In genomic region chr1:117067528-117068370, GRCh38 we compare ENCODE assay signal across 8 cellular contexts. TPM values are rescaled to one million over a fixed set of nuclear protein-coding genes. Genes with fewer than 3 reads are reported as not detected.
DNase-seq lines count a peak whose midpoint lies in the region; ATAC-seq, FAIRE-seq and TF ChIP-seq lines count a peak whose summit lies in the region.

No MANE protein-coding gene starts in this region.

- H3K27me3 ChIP-seq in DOHH2 (ENCODE audit: control insufficient read depth, low read length) (no peaks in the 10 kb centered on the region), bronchial epithelial cell (ENCODE audit: control insufficient read depth, insufficient read depth, low read length) (no peaks in the 10 kb centered on the region)

- DNase-seq in KBM-7 (peak; percentile 47), SK-MEL-5 (ENCODE audit: low read depth, low spot score) (peak; percentile 80), bronchial epithelial cell (ENCODE audit: low read depth) (peak; percentile 49), islet precursor cell (peak; percentile 65)
- peak; percentile 57 for DNase-seq in stimulated activated CD4-positive, alpha-beta T cell treated with anti-CD3 and anti-CD28 coated beads, Interleukin-4, amount 100 ng/mL, for 24 hours

- no peak for FAIRE-seq in bronchial epithelial cell (lab: Jason Lieb, UNC)

- H3K9me3 ChIP-seq in DOHH2 (ENCODE audit: control insufficient read depth, insufficient read depth, low read length): no peaks in the 10 kb centered on the region

- no peaks in the 10 kb centered on the region for H3K9me2 ChIP-seq in DOHH2 (replicated peaks; ENCODE audit: control insufficient read depth, low read length)

- in situ Hi-C loops in KBM-7 (cut with MboI; ENCODE audit: low pct_unique_long_range_greater_than_20kb, low sequenced_read_pairs) (no loop called here), SK-MEL-5 (cut with HindIII; ENCODE audit: low pct_unique_long_range_greater_than_20kb, low sequenced_read_pairs) (loop anchor here (25.0 kb wide), 2 partner anchors 180 to 220 kb away; no protein-coding TSS in a partner anchor)

- H4K20me1 ChIP-seq in DOHH2 (ENCODE audit: control insufficient read depth, insufficient read depth, low read depth, low read length): peaks cover 6% of the 10 kb centered on the region; the same call in 1 of the 2 replicates

- peaks cover 83% of the 10 kb centered on the region for H3K79me2 ChIP-seq in DOHH2 (ENCODE audit: control insufficient read depth, low read length)

- H3K4me2 ChIP-seq in DOHH2 (ENCODE audit: low read length): no peak overlapping the region

- H3F3A ChIP-seq in DOHH2 (ENCODE audit: control insufficient read depth, insufficient read depth): no peaks in the 10 kb centered on the region

- ATAC-seq in GM19438 (IDR thresholded peaks at IDR 0.05; ENCODE audit: low read depth, unreplicated experiment) (peak; percentile 80), HG03025 (IDR thresholded peaks at IDR 0.05; ENCODE audit: low FRiP score, unreplicated experiment) (no peak)

- TF ChIP-seq CTCF in DOHH2 (IDR thresholded peaks at IDR 0.05; ENCODE audit: low read depth, low read length, poor library complexity, severe bottlenecking): peak; percentile 54
- peak; percentile 72 for TF ChIP-seq CTCF in bronchial epithelial cell (IDR thresholded peaks at IDR 0.05; ENCODE audit: insufficient read depth, low read length, severe bottlenecking)

- peaks cover 11% of the 10 kb centered on the region for H3K4me1 ChIP-seq in DOHH2 (ENCODE audit: control insufficient read depth, low read length)

- H3K36me3 ChIP-seq in DOHH2 (ENCODE audit: control insufficient read depth, low read length) (peaks cover 91% of the 10 kb centered on the region), bronchial epithelial cell (ENCODE audit: control insufficient read depth, insufficient read depth, low read length) (no peaks in the 10 kb centered on the region)

- no peak overlapping the region for H3K4me3 ChIP-seq in DOHH2 (ENCODE audit: low read length)
- no peak overlapping the region for H3K4me3 ChIP-seq in bronchial epithelial cell (ENCODE audit: low read depth, low read length)

- no peak overlapping the region for H3K27ac ChIP-seq in DOHH2 (ENCODE audit: low read depth, low read length)

RNA-seq across cellular contexts. Expression of gene TTF2, which starts 7.6 kb away (rescaled TPM):
- total RNA-seq in SK-MEL-5 (2014; rRNA removed; shearing (Covaris generic)): 63.9 and 76.7 TPM in 2 replicates
- 42.9 and 48.5 TPM in 2 replicates for polyA plus RNA-seq in SK-MEL-5 (2015; cell fraction: cytosol; rRNA removed)
- 95.2 and 108 TPM in 2 replicates for polyA plus RNA-seq in SK-MEL-5 (2015; cell fraction: nucleus; rRNA removed)
- 10.8 and 11.6 TPM in 2 replicates for total RNA-seq in bronchial epithelial cell

RNA-seq across cellular contexts. Expression of gene TRIM45, which starts 53.8 kb away (rescaled TPM):
- total RNA-seq in SK-MEL-5 (2014; rRNA removed; shearing (Covaris generic)): 14.8 and 16.0 TPM in 2 replicates
- polyA plus RNA-seq in SK-MEL-5 (2015; cell fraction: cytosol; rRNA removed): 11.4 and 12.7 TPM in 2 replicates
- 60.2 and 86.9 TPM in 2 replicates for polyA plus RNA-seq in SK-MEL-5 (2015; cell fraction: nucleus; rRNA removed)
- total RNA-seq in bronchial epithelial cell: 2.6 and 2.9 TPM in 2 replicates
